Comparison of ENCODE assay signal across 17 cellular contexts in the genomic region with DNA sequence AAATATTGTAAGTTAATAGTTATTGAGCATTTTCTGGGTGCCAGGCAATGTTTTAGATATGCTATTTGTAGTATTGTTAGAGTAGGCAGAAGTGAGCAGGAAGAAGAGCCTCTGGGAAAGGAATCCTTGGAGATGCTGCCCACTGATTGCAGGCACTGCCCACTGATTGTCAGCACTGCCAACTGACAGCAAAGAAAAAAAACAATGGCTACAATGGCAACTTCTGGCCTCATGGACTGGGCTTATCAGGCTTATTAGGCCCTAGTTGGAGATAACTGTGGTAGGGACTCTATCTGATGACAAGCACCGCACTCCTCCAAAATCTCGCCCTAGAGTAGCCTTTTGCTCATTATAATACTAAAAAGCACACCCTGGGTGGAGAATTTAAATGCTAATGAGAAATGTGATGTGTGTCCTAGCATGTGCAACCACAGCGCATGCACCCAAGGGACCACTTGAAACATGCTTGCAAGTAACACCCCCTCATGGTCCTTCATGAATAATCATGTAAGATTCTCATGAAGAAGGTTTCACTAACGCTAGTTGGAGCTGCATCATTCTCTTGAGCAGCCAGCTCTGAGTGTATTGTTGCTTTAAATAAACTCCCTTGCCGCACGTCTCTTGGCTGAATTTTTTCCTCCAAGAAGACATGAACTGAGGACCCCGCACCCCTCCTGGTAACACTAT.
A peak's percentile ranks its signal among the peaks of the same experiment; 100 is the strongest.
DNase-seq lines count a peak whose midpoint lies in the region; ATAC-seq, FAIRE-seq and TF ChIP-seq lines count a peak whose summit lies in the region.
"Had no signal": no experiment of that assay in that cellular context is flagged by ENCODE, and none has a peak within 500 bp of the region (broad histone marks: within the 10 kb centered on the region; RNA-seq: fewer than 3 reads in every experiment).

No MANE protein-coding gene starts in this region.

- no peak overlapping the region for H3K23ac ChIP-seq in H1 (ENCODE audit: insufficient read length)

- no peak overlapping the region for H3K27ac Mint-ChIP-seq in activated CD4-positive, alpha-beta T cell treated with anti-CD3 and anti-CD28 coated beads, Interleukin-2, amount 10 ng/mL, durations not matched to agents 24 days and 14 days

- WGBS in A549 (ENCODE audit: missing lambda C conversion rate): 92% methylated on average over 7 of the region's 7 CpGs
- 90 to 91% methylated on average over 7 of the region's 7 CpGs for WGBS in GM23248 (ENCODE audit: low coverage in 1 of 2, low lambda C conversion rate in 2 of 2, missing lambda C conversion rate in 2 of 2), 2 experiments
- WGBS in H1 (ENCODE audit: extremely low coverage in 1 of 2, insufficient coverage in 1 of 2, insufficient read length in 1 of 2, insufficient replicate concordance in 2 of 2, low coverage in 1 of 2, low lambda C conversion rate in 2 of 2, missing lambda C conversion rate in 1 of 2), 2 experiments: 92% methylated on average over 7 of the region's 7 CpGs; no CpG with 5 or more reads in 1 of the 2 experiments

- no peak overlapping the region for H2AK5ac ChIP-seq in H1 (ENCODE audit: low read depth, low read length)

- no peaks in the 10 kb centered on the region for H3K4me1 Mint-ChIP-seq in activated CD4-positive, alpha-beta T cell treated with anti-CD3 and anti-CD28 coated beads, Interleukin-2, amount 10 ng/mL, durations not matched to agents 24 days and 14 days

- no peak for TF ChIP-seq POLR2A in A549 (IDR thresholded peaks at IDR 0.05; ENCODE audit: low read length)
- no peak for TF ChIP-seq POLR2A in H1 (IDR thresholded peaks at IDR 0.05; ENCODE audit: control extremely low read depth in 1 of 2, low read depth in 2 of 2, low read length in 2 of 2)
- TF ChIP-seq POLR2A in uterus (IDR thresholded peaks at IDR 0.05): no peak

- H3K27me3 ChIP-seq in GM23248 (replicated peaks; ENCODE audit: insufficient read depth) (no peaks in the 10 kb centered on the region), OCI-LY1 (ENCODE audit: insufficient read depth, low read length) (no peaks in the 10 kb centered on the region), H1 (replicated peaks in 1 of 4; ENCODE audit: control insufficient read depth in 3 of 4, extremely low read depth in 1 of 4, insufficient read depth in 3 of 4, low read length in 3 of 4) (no peaks in the 10 kb centered on the region), lower lobe of right lung (ENCODE audit: low read depth) (no peaks in the 10 kb centered on the region), uterus (no peaks in the 10 kb centered on the region)

- FAIRE-seq in A549 (lab: Jason Lieb, UNC) (no peak), H1 (lab: Jason Lieb, UNC) (no peak)

- no peak overlapping the region for H3K18ac ChIP-seq in H1 (ENCODE audit: extremely low read depth, low read length)

- H3K4ac ChIP-seq in H1 (replicated peaks; ENCODE audit: insufficient read length, low read depth, low read length): no peak overlapping the region

- intact Hi-C loops in lower lobe of right lung (cut with DNase I) (no loop called here), uterus (cut with DNase I; ENCODE audit: low total_unique reads) (no loop called here)
- intact Hi-C loops in activated CD4-positive, alpha-beta T cell treated with anti-CD3 and anti-CD28 coated beads, Interleukin-2, amount 10 ng/mL, durations not matched to agents 24 days and 14 days (cut with micrococcal nuclease): no loop called here

- H2BK20ac ChIP-seq in H1 (ENCODE audit: low read length): no peak overlapping the region; the same call in 1 of the 2 replicates

- no peak overlapping the region for H3K56ac ChIP-seq in H1 (replicated peaks; ENCODE audit: insufficient read length, low read depth, low read length)

- POLR2A ChIA-PET in A549 (lab: Yijun Ruan, JAX): no interaction called here
- POLR2A ChIA-PET in H1 (lab: Charles Lee; ENCODE audit: partially characterized antibody): no interaction called here

- no peak overlapping the region for H4K5ac ChIP-seq in H1 (ENCODE audit: insufficient read length, low read depth, low read length)

- H3K79me1 ChIP-seq in H1 (ENCODE audit: low read depth, low read length): no peaks in the 10 kb centered on the region

- no peaks in the 10 kb centered on the region for H3K27me3 Mint-ChIP-seq in activated CD4-positive, alpha-beta T cell treated with anti-CD3 and anti-CD28 coated beads, Interleukin-2, amount 10 ng/mL, durations not matched to agents 24 days and 14 days

- H2BK120ac ChIP-seq in H1 (replicated peaks; ENCODE audit: low read depth, low read length): no peak overlapping the region

- TF ChIP-seq EP300 in A549 (IDR thresholded peaks at IDR 0.05) (no peak), H1 (IDR thresholded peaks at IDR 0.05; ENCODE audit: borderline replicate concordance in 1 of 2, low read depth in 2 of 2, low read length in 2 of 2) (no peak)

- H3K4me3 ChIP-seq in A549 (no peak overlapping the region), GM23248 (no peak overlapping the region), OCI-LY1 (ENCODE audit: low read depth, low read length, poor library complexity, severe bottlenecking) (no peak overlapping the region), H1 (ENCODE audit: extremely low read depth in 1 of 4, insufficient read depth in 2 of 4, low read depth in 3 of 4, low read length in 4 of 4) (no peak overlapping the region), lower lobe of right lung (no peak overlapping the region), uterus (no peak overlapping the region)
- H3K4me3 ChIP-seq: HAP-1 had no signal

- no peaks in the 10 kb centered on the region for H3K79me2 ChIP-seq in GM23248 (ENCODE audit: insufficient read depth)
- no peaks in the 10 kb centered on the region for H3K79me2 ChIP-seq in OCI-LY1 (ENCODE audit: insufficient read depth, low read length)
- no peaks in the 10 kb centered on the region for H3K79me2 ChIP-seq in H1 (ENCODE audit: control insufficient read depth in 1 of 2, insufficient read depth in 2 of 2, low read length in 2 of 2)

- H2AFZ ChIP-seq in GM23248: peak overlapping the region; percentile 2; the same call in 1 of the 2 replicates
- no peak overlapping the region for H2AFZ ChIP-seq in OCI-LY1 (ENCODE audit: low read length)
- H2AFZ ChIP-seq in H1 (ENCODE audit: low read length): 0 out of 2 replicates have a peak overlapping the region, but pooled peaks have one; percentile 10

- no peak overlapping the region for H3K4me3 Mint-ChIP-seq in activated CD4-positive, alpha-beta T cell treated with anti-CD3 and anti-CD28 coated beads, Interleukin-2, amount 10 ng/mL, durations not matched to agents 24 days and 14 days

- H4K20me1 ChIP-seq in GM23248 (ENCODE audit: insufficient read depth) (no peaks in the 10 kb centered on the region), OCI-LY1 (ENCODE audit: insufficient read depth, low read length) (no peaks in the 10 kb centered on the region), H1 (replicated peaks in 1 of 2; ENCODE audit: control insufficient read depth in 1 of 2, insufficient read depth in 2 of 2, low read length in 2 of 2) (no peaks in the 10 kb centered on the region)

- H2BK5ac ChIP-seq in H1 (ENCODE audit: low read depth, low read length): no peak overlapping the region

- H3K9me2 ChIP-seq in GM23248 (ENCODE audit: insufficient read depth): no peaks in the 10 kb centered on the region
- no peaks in the 10 kb centered on the region for H3K9me2 ChIP-seq in OCI-LY1 (ENCODE audit: low read depth, low read length)

- H3K23me2 ChIP-seq in H1 (ENCODE audit: low read depth, low read length): no peaks in the 10 kb centered on the region

- 0 out of 3 replicates have a peak, but pooled peaks cover 4% of the 10 kb centered on the region for H3K9me3 ChIP-seq in A549
- H3K9me3 ChIP-seq in GM23248 (ENCODE audit: low read depth): no peaks in the 10 kb centered on the region
- H3K9me3 ChIP-seq in OCI-LY1 (ENCODE audit: low read length): no peaks in the 10 kb centered on the region
- H3K9me3 ChIP-seq in H1 (ENCODE audit: insufficient read depth in 2 of 2, low read depth in 1 of 2, low read length in 1 of 2): peaks cover 4 to 6% of the 10 kb centered on the region in 2 experiments; a peak in 2 of 4 replicates
- no peaks in the 10 kb centered on the region for H3K9me3 ChIP-seq in lower lobe of right lung
- no peaks in the 10 kb centered on the region for H3K9me3 ChIP-seq in uterus
- H3K9me3 ChIP-seq: HAP-1 had no signal

- ATAC-seq in A549 (no peak), lower lobe of right lung (no peak)

- no peak overlapping the region for H2BK15ac ChIP-seq in H1 (ENCODE audit: low read length)

- H3F3A ChIP-seq in GM23248 (ENCODE audit: insufficient read depth) (no peaks in the 10 kb centered on the region), OCI-LY1 (ENCODE audit: insufficient read depth, low read length) (no peaks in the 10 kb centered on the region)

- H3K9me3 Mint-ChIP-seq in activated CD4-positive, alpha-beta T cell treated with anti-CD3 and anti-CD28 coated beads, Interleukin-2, amount 10 ng/mL, durations not matched to agents 24 days and 14 days: no peaks in the 10 kb centered on the region

- TF ChIP-seq RAD21 in A549 (conservative IDR thresholded peaks at IDR 0.05 in 1 of 2, IDR thresholded peaks at IDR 0.05 in 1 of 2) (no peak), H1 (IDR thresholded peaks at IDR 0.05 in 1 of 2, conservative IDR thresholded peaks at IDR 0.05 in 1 of 2; ENCODE audit: low read depth in 2 of 2, low read length in 2 of 2) (no peak)

- peak overlapping the region; percentile 64 to 81 for H3K27ac ChIP-seq in A549
- no peak overlapping the region for H3K27ac ChIP-seq in GM23248
- H3K27ac ChIP-seq in OCI-LY1 (ENCODE audit: low read depth, low read length, poor library complexity, severe bottlenecking): no peak overlapping the region
- no peak overlapping the region for H3K27ac ChIP-seq in H1 (ENCODE audit: low read depth, low read length)
- no peak overlapping the region for H3K27ac ChIP-seq in lower lobe of right lung
- H3K27ac ChIP-seq in uterus: no peak overlapping the region
- H3K27ac ChIP-seq: C4-2B had no signal

- DNase-seq in A549 (ENCODE audit: low read depth in 1 of 2, low spot score in 1 of 2) (no peak), GM23248 (peak; percentile 11), H1 (ENCODE audit: low read depth in 1 of 2, low spot score in 2 of 2) (no peak), lower lobe of right lung (no peak), uterus (no peak)
- no peak for DNase-seq in activated CD4-positive, alpha-beta T cell treated with anti-CD3 and anti-CD28 coated beads, Interleukin-2, amount 10 ng/mL, durations not matched to agents 24 days and 14 days
- DNase-seq: AML-193, DMS79 treated with DMSO at 0.1 percent for 48 hours, KG1, NCI-H1417, NCI-H187, NCI-H2107, NCI-H345, NCI-H524 treated with DMSO at 0.1 percent for 48 hours had no signal

- no peak overlapping the region for H3K9ac ChIP-seq in GM23248
- H3K9ac ChIP-seq in OCI-LY1 (ENCODE audit: low read length): no peak overlapping the region
- H3K9ac ChIP-seq in H1 (replicated peaks in 1 of 4; ENCODE audit: extremely low read depth in 1 of 4, low read depth in 3 of 4, low read length in 3 of 4): no peak overlapping the region

- H2BK12ac ChIP-seq in H1 (ENCODE audit: low read depth, low read length): no peak overlapping the region

- no peaks in the 10 kb centered on the region for H3K36me3 Mint-ChIP-seq in activated CD4-positive, alpha-beta T cell treated with anti-CD3 and anti-CD28 coated beads, Interleukin-2, amount 10 ng/mL, durations not matched to agents 24 days and 14 days (ENCODE audit: low read depth)

- in situ Hi-C loops in GM23248 (cut with MboI): no loop called here

- no peak overlapping the region for H4K91ac ChIP-seq in H1 (replicated peaks; ENCODE audit: insufficient read length, low read length)

- H3K36me3 ChIP-seq in GM23248 (ENCODE audit: low read depth): no peaks in the 10 kb centered on the region
- H3K36me3 ChIP-seq in OCI-LY1 (ENCODE audit: insufficient read depth, low read length): no peaks in the 10 kb centered on the region
- H3K36me3 ChIP-seq in H1 (ENCODE audit: control insufficient read depth in 2 of 4, insufficient read depth in 4 of 4, low read length in 3 of 4): no peaks in the 10 kb centered on the region
- no peaks in the 10 kb centered on the region for H3K36me3 ChIP-seq in lower lobe of right lung
- H3K36me3 ChIP-seq in uterus: no peaks in the 10 kb centered on the region
- H3K36me3 ChIP-seq: HAP-1 had no signal

- H4K8ac ChIP-seq in H1 (ENCODE audit: extremely low read depth, insufficient read depth, low read length): no peak overlapping the region

- CTCF ChIA-PET in A549 (lab: Yijun Ruan, JAX): no interaction called here
- CTCF ChIA-PET in H1 (lab: Charles Lee; ENCODE audit: partially characterized antibody): no interaction called here

- H3K4me1 ChIP-seq in A549: peaks cover 12% of the 10 kb centered on the region
- H3K4me1 ChIP-seq in GM23248 (ENCODE audit: insufficient read depth): peaks cover 12% of the 10 kb centered on the region; the same call in 1 of the 2 replicates
- peaks cover 3% of the 10 kb centered on the region for H3K4me1 ChIP-seq in OCI-LY1 (ENCODE audit: insufficient read depth, low read length, severe bottlenecking)
- H3K4me1 ChIP-seq in H1 (replicated peaks in 1 of 4; ENCODE audit: control insufficient read depth in 3 of 4, insufficient read depth in 4 of 4, low read length in 3 of 4): peaks cover 0 to 2% (median 0%) of the 10 kb centered on the region in 4 experiments; a peak in 1 of 7 replicates
- H3K4me1 ChIP-seq in lower lobe of right lung: no peaks in the 10 kb centered on the region
- no peaks in the 10 kb centered on the region for H3K4me1 ChIP-seq in uterus

- H3K4me2 ChIP-seq in A549 (peak overlapping the region; percentile 34; the same call in 2 of the 3 replicates), GM23248 (ENCODE audit: unreplicated experiment) (no peak overlapping the region), OCI-LY1 (ENCODE audit: low read length) (no peak overlapping the region), H1 (ENCODE audit: insufficient read depth in 1 of 2, low read depth in 2 of 2, low read length in 2 of 2) (no peak overlapping the region)

- H3K14ac ChIP-seq in H1 (ENCODE audit: insufficient read length): no peak overlapping the region

- TF ChIP-seq CTCF in A549 (IDR thresholded peaks at IDR 0.05) (no peak), OCI-LY1 (IDR thresholded peaks at IDR 0.05; ENCODE audit: low read length) (peak; percentile 10; the same call in 1 of the 2 replicates), H1 (IDR thresholded peaks at IDR 0.05; ENCODE audit: control extremely low read depth in 1 of 3, insufficient read depth in 1 of 3, low read depth in 1 of 3, low read length in 3 of 3) (no peak), lower lobe of right lung (IDR thresholded peaks at IDR 0.05) (no peak), uterus (IDR thresholded peaks at IDR 0.05) (no peak)

Comparison
In these comparisons a context has a peak if more than half of its experiments do, and no peak if none do; other contexts are left out.
1. H3K27ac ChIP-seq: peak in A549 (2 of 2); none in GM23248 (single experiment), OCI-LY1 (single experiment), H1 (single experiment), lower lobe of right lung (single experiment) and uterus (0 of 2).